Comparison of ENCODE assay signal across 17 cellular contexts in the genomic region with DNA sequence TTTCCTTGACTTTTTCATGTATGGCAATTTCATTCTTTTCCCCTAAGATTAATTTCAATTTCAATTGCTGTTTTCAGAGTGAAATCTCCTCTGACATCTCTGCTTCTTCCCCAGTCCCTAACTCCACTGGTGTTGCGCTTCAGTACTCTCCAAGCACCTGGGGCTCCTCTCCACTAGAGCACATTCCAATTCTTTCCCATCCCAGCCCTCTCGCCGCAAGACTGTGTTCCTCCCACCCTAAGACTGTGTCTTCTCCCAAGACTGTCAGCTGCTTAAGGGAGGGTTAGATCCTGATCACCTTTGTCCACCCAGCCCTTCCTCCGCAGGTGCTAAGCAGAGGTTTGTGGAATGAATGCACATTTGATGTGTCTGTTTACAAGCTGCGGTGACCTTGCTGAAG.
DNase-seq lines count a peak whose midpoint lies in the region; ATAC-seq and TF ChIP-seq lines count a peak whose summit lies in the region.
"Had no signal": no experiment of that assay in that cellular context is flagged by ENCODE, and none has a peak within 500 bp of the region (broad histone marks: within the 10 kb centered on the region; RNA-seq: fewer than 3 reads in every experiment).

No MANE protein-coding gene starts in this region.

- no peaks in the 10 kb centered on the region for H3K27me3 ChIP-seq in endodermal cell (ENCODE audit: control insufficient read depth, insufficient read depth, low read length, poor library complexity, severe bottlenecking)
- H3K27me3 ChIP-seq: BLaER1 had no signal

- TF ChIP-seq CTCF in endodermal cell (conservative IDR thresholded peaks at IDR 0.05), result no peak

- H3K4me1 ChIP-seq in endodermal cell (ENCODE audit: control insufficient read depth, insufficient read depth, low read length), result no peaks in the 10 kb centered on the region

- no peak for ATAC-seq in stimulated activated memory B cell treated with anti-CD40 and anti-IgM and Interleukin-4, amounts not matched to agents 10 μg/mL and 1 μg/mL and 100 μg/mL, for 72 hours
- ATAC-seq in Right ventricle myocardium inferior, result no peak
- ATAC-seq: CD8-positive, alpha-beta T cell; HCT116 had no signal

- no peaks in the 10 kb centered on the region for H3K36me3 Mint-ChIP-seq in endodermal cell (ENCODE audit: low read depth)
- no peaks in the 10 kb centered on the region for H3K36me3 Mint-ChIP-seq in stimulated activated memory B cell treated with anti-CD40 and anti-IgM and Interleukin-4, amounts not matched to agents 10 μg/mL and 1 μg/mL and 100 μg/mL, for 72 hours
- H3K36me3 Mint-ChIP-seq: CD8-positive, alpha-beta T cell had no signal

- 83 to 90% methylated on average over 3 to 5 of the region's 5 CpGs for WGBS in endodermal cell (ENCODE audit: insufficient coverage in 1 of 2, insufficient read length in 1 of 2), 2 experiments

- no peak overlapping the region for H3K4me3 Mint-ChIP-seq in endodermal cell
- H3K4me3 Mint-ChIP-seq in stimulated activated memory B cell treated with anti-CD40 and anti-IgM and Interleukin-4, amounts not matched to agents 10 μg/mL and 1 μg/mL and 100 μg/mL, for 72 hours, result no peak overlapping the region
- H3K4me3 Mint-ChIP-seq: CD8-positive, alpha-beta T cell; HFFc6 had no signal

- no peaks in the 10 kb centered on the region for H3K36me3 ChIP-seq in endodermal cell (ENCODE audit: control insufficient read depth, insufficient read depth, low read length)
- H3K36me3 ChIP-seq: BLaER1 had no signal

- H3K4me3 ChIP-seq in endodermal cell (ENCODE audit: low read length), result no peak overlapping the region
- H3K4me3 ChIP-seq: BLaER1, GM23248 had no signal

- DNase-seq in ELF-1 (ENCODE audit: low read depth, low spot score), result peak; percentile 61
- peak; percentile 63 for DNase-seq in endodermal cell
- DNase-seq in left kidney (ENCODE audit: low read depth, low spot score), result peak; percentile 41
- no peak for DNase-seq in Right ventricle myocardium inferior (ENCODE audit: missing footprints)
- no peak for DNase-seq in NCI-H2029 treated with DMSO at 0.1 percent for 48 hours (lab: John Stamatoyannopoulos, UW)
- no peak for DNase-seq in activated CD4-positive, alpha-beta T cell treated with anti-CD3 and anti-CD28 coated beads for 4 hours
- DNase-seq: 8988T; Calu3; CD8-positive, alpha-beta T cell; GDM1; GM23248; H7; HFFc6; IMR-90 had no signal

- no peak overlapping the region for H3K27ac Mint-ChIP-seq in endodermal cell
- H3K27ac Mint-ChIP-seq in stimulated activated memory B cell treated with anti-CD40 and anti-IgM and Interleukin-4, amounts not matched to agents 10 μg/mL and 1 μg/mL and 100 μg/mL, for 72 hours, result peak overlapping the region; percentile 25
- H3K27ac Mint-ChIP-seq: CD8-positive, alpha-beta T cell; HFFc6 had no signal

- H3K9me3 ChIP-seq in endodermal cell (ENCODE audit: control insufficient read depth, low read length), result no peaks in the 10 kb centered on the region
- H3K9me3 ChIP-seq: BLaER1 had no signal

- no peaks in the 10 kb centered on the region for H3K27me3 Mint-ChIP-seq in endodermal cell (ENCODE audit: insufficient read depth)
- no peaks in the 10 kb centered on the region for H3K27me3 Mint-ChIP-seq in stimulated activated memory B cell treated with anti-CD40 and anti-IgM and Interleukin-4, amounts not matched to agents 10 μg/mL and 1 μg/mL and 100 μg/mL, for 72 hours

- intact Hi-C loops in Right ventricle myocardium inferior (cut with DNase I), result no loop called here

- H3K4me1 Mint-ChIP-seq in endodermal cell, result peaks cover 15% of the 10 kb centered on the region
- H3K4me1 Mint-ChIP-seq in stimulated activated memory B cell treated with anti-CD40 and anti-IgM and Interleukin-4, amounts not matched to agents 10 μg/mL and 1 μg/mL and 100 μg/mL, for 72 hours, result peaks cover 31% of the 10 kb centered on the region

- peaks cover 6% of the 10 kb centered on the region for H3K9me3 Mint-ChIP-seq in endodermal cell
- H3K9me3 Mint-ChIP-seq in stimulated activated memory B cell treated with anti-CD40 and anti-IgM and Interleukin-4, amounts not matched to agents 10 μg/mL and 1 μg/mL and 100 μg/mL, for 72 hours, result peaks cover under 1% of the 10 kb centered on the region
- H3K9me3 Mint-ChIP-seq: CD8-positive, alpha-beta T cell; HFFc6 had no signal

- H3K27ac ChIP-seq in endodermal cell (ENCODE audit: low read depth, low read length), result no peak overlapping the region
- H3K27ac ChIP-seq: BLaER1, GM23248 had no signal

- H3K9ac ChIP-seq in endodermal cell (ENCODE audit: extremely low read depth, low read length, poor library complexity, severe bottlenecking), result no peak overlapping the region
- H3K9ac ChIP-seq: BLaER1, GM23248 had no signal

Comparison
In these comparisons a context has a peak if more than half of its experiments do, and no peak if none do; other contexts are left out.
1. DNase-seq: peak in ELF-1 (single experiment), endodermal cell (single experiment) and left kidney (single experiment); none in Right ventricle myocardium inferior (single experiment), NCI-H2029 treated with DMSO at 0.1 percent for 48 hours (single experiment) and activated CD4-positive, alpha-beta T cell treated with anti-CD3 and anti-CD28 coated beads for 4 hours (0 of 2).